ENCODE assay signal across 8 cellular contexts in genomic region chr19:13959962-13960862, GRCh38. TPM values are rescaled to one million over a fixed set of nuclear protein-coding genes. Genes with fewer than 3 reads are reported as not detected.
DNase-seq lines count a peak whose midpoint lies in the region; ATAC-seq, FAIRE-seq and TF ChIP-seq lines count a peak whose summit lies in the region.

No MANE protein-coding gene starts in this region.

- H3K36me3 ChIP-seq in H1 (ENCODE audit: control insufficient read depth in 2 of 4, insufficient read depth in 4 of 4, low read length in 3 of 4) = peaks cover 17 to 40% (median 39%) of the 10 kb centered on the region in 4 experiments
- H3K36me3 ChIP-seq in psoas muscle (ENCODE audit: insufficient read depth in 1 of 2, low read depth in 1 of 2) = peaks cover 0 to 95% of the 10 kb centered on the region in 2 donors

- H2BK120ac ChIP-seq in H1 (replicated peaks; ENCODE audit: low read depth, low read length) = no peak overlapping the region

- H3K14ac ChIP-seq in H1 (ENCODE audit: insufficient read length) = no peak overlapping the region

- H3K27ac ChIP-seq in H1 (ENCODE audit: low read depth, low read length) (no peak overlapping the region; the same call in 1 of the 2 replicates), psoas muscle (no peak overlapping the region)

- no peak overlapping the region for H2AFZ ChIP-seq in H1 (ENCODE audit: low read length)

- TF ChIP-seq POLR2A in H1 (IDR thresholded peaks at IDR 0.05; ENCODE audit: control extremely low read depth in 1 of 2, low read depth in 2 of 2, low read length in 2 of 2) = no peak

- H3K23ac ChIP-seq in H1 (ENCODE audit: insufficient read length) = no peak overlapping the region

- H3K4me1 ChIP-seq in H1 (replicated peaks in 1 of 4; ENCODE audit: control insufficient read depth in 3 of 4, insufficient read depth in 4 of 4, low read length in 3 of 4) = peaks cover 0 to 9% (median 4%) of the 10 kb centered on the region in 4 experiments; a peak in 4 of 7 replicates
- H3K4me1 ChIP-seq in psoas muscle = no peaks in the 10 kb centered on the region

- H3K56ac ChIP-seq in H1 (replicated peaks; ENCODE audit: insufficient read length, low read depth, low read length) = no peak overlapping the region

- ATAC-seq in psoas muscle (peak in 2 of 4 donors; percentile 25 to 34), HG03354 (IDR thresholded peaks at IDR 0.05; ENCODE audit: poor library complexity, severe bottlenecking, unreplicated experiment) (no peak)

- H3K79me1 ChIP-seq in H1 (ENCODE audit: low read depth, low read length) = no peaks in the 10 kb centered on the region; the same call in 1 of the 2 replicates

- H4K91ac ChIP-seq in H1 (replicated peaks; ENCODE audit: insufficient read length, low read length) = no peak overlapping the region

- no peak overlapping the region for H2BK20ac ChIP-seq in H1 (ENCODE audit: low read length)

- no peak overlapping the region for H3K4ac ChIP-seq in H1 (replicated peaks; ENCODE audit: insufficient read length, low read depth, low read length)

- H2BK15ac ChIP-seq in H1 (ENCODE audit: low read length) = no peak overlapping the region

- intact Hi-C loops in psoas muscle (cut with DNase I) = no loop called here

- H4K8ac ChIP-seq in H1 (ENCODE audit: extremely low read depth, insufficient read depth, low read length) = no peak overlapping the region

- WGBS in H1 (ENCODE audit: extremely low coverage in 1 of 2, insufficient coverage in 1 of 2, insufficient read length in 1 of 2, insufficient replicate concordance in 2 of 2, low coverage in 1 of 2, low lambda C conversion rate in 2 of 2, missing lambda C conversion rate in 1 of 2), 2 experiments = 91% methylated on average over 27 of the region's 27 CpGs; no CpG with 5 or more reads in 1 of the 2 experiments
- WGBS in psoas muscle, 3 donors = 84 to 88% (median 87%) methylated on average over 27 of the region's 27 CpGs

- TF ChIP-seq CTCF in H1 (IDR thresholded peaks at IDR 0.05; ENCODE audit: control extremely low read depth in 1 of 3, insufficient read depth in 1 of 3, low read depth in 1 of 3, low read length in 3 of 3) (peak; percentile 44 to 68 (median 60)), psoas muscle (IDR thresholded peaks at IDR 0.05) (peak; percentile 17), D721Med (IDR thresholded peaks at IDR 0.05; ENCODE audit: insufficient read depth, missing control alignments) (no peak)

- H3K4me3 ChIP-seq in H1 (ENCODE audit: extremely low read depth in 1 of 4, insufficient read depth in 2 of 4, low read depth in 3 of 4, low read length in 4 of 4) (no peak overlapping the region), psoas muscle (no peak overlapping the region)

- CTCF ChIA-PET in H1 (lab: Charles Lee; ENCODE audit: partially characterized antibody) = interaction anchor here (0.6 to 7.8 kb wide), 23 partner anchors 8 to 137 kb away, joined by 3 to 77 read pairs (median 4); partner anchors contain the start of genes IL27RA and PODNL1

- POLR2A ChIA-PET in H1 (lab: Charles Lee; ENCODE audit: partially characterized antibody) = interaction anchor here (0.6 to 4.8 kb wide), 15 partner anchors 7 to 160 kb away, joined by 3 to 48 read pairs (median 4); partner anchors contain the start of genes DCAF15 and RFX1

- FAIRE-seq in H1 (lab: Jason Lieb, UNC) (no peak), D721Med (lab: Jason Lieb, UNC) (no peak)

- H3K4me2 ChIP-seq in H1 (ENCODE audit: insufficient read depth in 1 of 2, low read depth in 2 of 2, low read length in 2 of 2) = no peak overlapping the region

- DNase-seq in NCI-H82 (lab: John Stamatoyannopoulos, UW) = peak; percentile 29
- no peak for DNase-seq in NCI-H82 treated with DMSO at 0.1 percent for 48 hours (lab: John Stamatoyannopoulos, UW; ENCODE audit: unreplicated experiment)
- DNase-seq in OCI-M1 (lab: John Stamatoyannopoulos, UW) = peak; percentile 47
- peak in 1 of 2 experiments; percentile 73 for DNase-seq in H1 (ENCODE audit: low read depth in 1 of 2, low spot score in 2 of 2)
- peak in 1 of 2 donors; percentile 64 for DNase-seq in psoas muscle
- DNase-seq in D721Med (ENCODE audit: insufficient read length, low spot score) = no peak
- no peak for DNase-seq in central memory CD4-positive, alpha-beta T cell

- no peaks in the 10 kb centered on the region for H3K79me2 ChIP-seq in H1 (ENCODE audit: control insufficient read depth in 1 of 2, insufficient read depth in 2 of 2, low read length in 2 of 2)

- no peak for TF ChIP-seq EP300 in H1 (IDR thresholded peaks at IDR 0.05; ENCODE audit: borderline replicate concordance in 1 of 2, low read depth in 2 of 2, low read length in 2 of 2)

- no peak overlapping the region for H2BK12ac ChIP-seq in H1 (ENCODE audit: low read depth, low read length)

- peaks cover 13% of the 10 kb centered on the region; the same call in 1 of the 2 replicates for H3K23me2 ChIP-seq in H1 (ENCODE audit: low read depth, low read length)

- TF ChIP-seq RAD21 in H1 (IDR thresholded peaks at IDR 0.05 in 1 of 2, conservative IDR thresholded peaks at IDR 0.05 in 1 of 2; ENCODE audit: low read depth in 2 of 2, low read length in 2 of 2) = peak; percentile 16 to 51; a peak in 3 of 4 replicates

- H3K9me3 ChIP-seq in H1 (ENCODE audit: insufficient read depth in 2 of 2, low read depth in 1 of 2, low read length in 1 of 2) (no peaks in the 10 kb centered on the region), psoas muscle (no peaks in the 10 kb centered on the region)

- peaks cover 0 to 10% of the 10 kb centered on the region in 2 experiments for H4K20me1 ChIP-seq in H1 (replicated peaks in 1 of 2; ENCODE audit: control insufficient read depth in 1 of 2, insufficient read depth in 2 of 2, low read length in 2 of 2)

- H3K27me3 ChIP-seq in H1 (replicated peaks in 1 of 4; ENCODE audit: control insufficient read depth in 3 of 4, extremely low read depth in 1 of 4, insufficient read depth in 3 of 4, low read length in 3 of 4) (peaks cover 0 to 4% (median 0%) of the 10 kb centered on the region in 4 experiments; a peak in 2 of 7 replicates), psoas muscle (ENCODE audit: insufficient read depth in 3 of 3, low read length in 2 of 3) (no peaks in the 10 kb centered on the region)

- peak overlapping the region; percentile 2; the same call in 1 of the 2 replicates for H2BK5ac ChIP-seq in H1 (ENCODE audit: low read depth, low read length)

- H2AK5ac ChIP-seq in H1 (ENCODE audit: low read depth, low read length) = no peak overlapping the region; the same call in 1 of the 2 replicates

- H3K9ac ChIP-seq in H1 (replicated peaks in 1 of 4; ENCODE audit: extremely low read depth in 1 of 4, low read depth in 3 of 4, low read length in 3 of 4) = no peak overlapping the region

- no peak overlapping the region for H3K18ac ChIP-seq in H1 (ENCODE audit: extremely low read depth, low read length)

- no peak overlapping the region for H4K5ac ChIP-seq in H1 (ENCODE audit: insufficient read length, low read depth, low read length)

RNA-seq across cellular contexts. Expression of gene DCAF15, which starts 7.9 kb away (rescaled TPM):
- total RNA-seq in H1 (2021; fragmentation: NEBNext Ultra II Directional; extraction: Animal tissue kit (Norgen Biotek cat#: 25700)) = 68.7 and 77.1 TPM in 2 replicates
- polyA plus RNA-seq in H1 (2011; rRNA removed) (80.8 and 127 TPM in 2 replicates), psoas muscle (10 to 100 TPM; 13.8 to 24.5 (median 16.6) TPM)
- 69.0 TPM for polyA plus RNA-seq in H1 (2011; cell fraction: cytosol; rRNA removed)
- polyA plus RNA-seq in H1 (2011; cell fraction: nucleus; rRNA removed) = 277 TPM
- polyA plus RNA-seq in H1 (2012, experiment 1 of 2) = 53.4 to 97.6 TPM (median 89.3 TPM) in 4 replicates
- 56.8 TPM for polyA plus RNA-seq in H1 (2012, experiment 2 of 2)
- 47.2 TPM for polyA plus RNA-seq in H1 (2013, experiment 1 of 2)
- 42.2 TPM for polyA plus RNA-seq in H1 (2013, experiment 2 of 2)
- polyA minus RNA-seq in H1 (2011; rRNA and poly(A)+ RNA removed) = 36.7 and 59.9 TPM in 2 replicates
- polyA minus RNA-seq in H1 (2011; cell fraction: cytosol; rRNA and poly(A)+ RNA removed) = 32.1 TPM
- polyA minus RNA-seq in H1 (2011; cell fraction: nucleus; rRNA and poly(A)+ RNA removed) = 66.5 TPM
- total RNA-seq in psoas muscle = 10 to 100 TPM in 3 of 4 donors, 1 to 10 TPM in 1; 9.2 to 25.3 (median 16.0) TPM

RNA-seq across cellular contexts. Expression of gene PODNL1, which starts 22.0 kb away (rescaled TPM):
- 0.75 and 1.5 TPM in 2 replicates for total RNA-seq in H1 (2021; fragmentation: NEBNext Ultra II Directional; extraction: Animal tissue kit (Norgen Biotek cat#: 25700))
- 1.0 and 2.3 TPM in 2 replicates for polyA plus RNA-seq in H1 (2011; rRNA removed)
- 1.8 TPM for polyA plus RNA-seq in H1 (2011; cell fraction: cytosol; rRNA removed)
- polyA plus RNA-seq in H1 (2011; cell fraction: nucleus; rRNA removed) = 2.7 TPM
- polyA plus RNA-seq in H1 (2012, experiment 1 of 2) = 0.61 to 2.0 TPM (median 1.5 TPM) in 4 replicates
- 1.7 TPM for polyA plus RNA-seq in H1 (2012, experiment 2 of 2)
- polyA plus RNA-seq in H1 (2013, experiment 1 of 2) = 0.18 TPM
- 0.68 TPM for polyA plus RNA-seq in H1 (2013, experiment 2 of 2)
- 0.22 TPM in 1 of 2 replicates, not detected in the other for polyA minus RNA-seq in H1 (2011; rRNA and poly(A)+ RNA removed)
- not detected for polyA minus RNA-seq in H1 (2011; cell fraction: cytosol; rRNA and poly(A)+ RNA removed)
- polyA minus RNA-seq in H1 (2011; cell fraction: nucleus; rRNA and poly(A)+ RNA removed) = 1.2 TPM
- total RNA-seq in psoas muscle = 1 to 10 TPM in 1 of 4 donors, under 1 TPM in 3; 0.18 to 1.3 (median 0.39) TPM
- polyA plus RNA-seq in psoas muscle = 1 to 10 TPM in 1 of 3 donors, under 1 TPM in 2; 0.07 to 1.3 (median 0.25) TPM

RNA-seq across cellular contexts. Expression of gene RFX1, which starts 45.9 kb away (rescaled TPM):
- total RNA-seq in H1 (2021; fragmentation: NEBNext Ultra II Directional; extraction: Animal tissue kit (Norgen Biotek cat#: 25700)) = 16.1 and 17.0 TPM in 2 replicates
- polyA plus RNA-seq in H1 (2011; rRNA removed) = 4.9 and 10.4 TPM in 2 replicates
- polyA plus RNA-seq in H1 (2011; cell fraction: cytosol; rRNA removed) = 3.4 TPM
- 13.6 TPM for polyA plus RNA-seq in H1 (2011; cell fraction: nucleus; rRNA removed)
- polyA plus RNA-seq in H1 (2012, experiment 1 of 2) = 10.7 to 19.4 TPM (median 17.4 TPM) in 4 replicates
- 11.3 TPM for polyA plus RNA-seq in H1 (2012, experiment 2 of 2)
- 8.7 TPM for polyA plus RNA-seq in H1 (2013, experiment 1 of 2)
- polyA plus RNA-seq in H1 (2013, experiment 2 of 2) = 8.1 TPM
- polyA minus RNA-seq in H1 (2011; rRNA and poly(A)+ RNA removed) = 1.9 and 2.7 TPM in 2 replicates
- polyA minus RNA-seq in H1 (2011; cell fraction: cytosol; rRNA and poly(A)+ RNA removed) = 19.2 TPM
- 9.3 TPM for polyA minus RNA-seq in H1 (2011; cell fraction: nucleus; rRNA and poly(A)+ RNA removed)
- total RNA-seq in psoas muscle = 10 to 100 TPM in 1 of 4 donors, 1 to 10 TPM in 3; 5.9 to 10.1 (median 7.8) TPM
- polyA plus RNA-seq in psoas muscle = 1 to 10 TPM; 2.9 to 6.4 (median 5.1) TPM

RNA-seq across cellular contexts. Expression of gene CC2D1A, which starts 54.2 kb away (rescaled TPM):
- total RNA-seq in H1 (2021; fragmentation: NEBNext Ultra II Directional; extraction: Animal tissue kit (Norgen Biotek cat#: 25700)) = 33.0 and 36.4 TPM in 2 replicates
- polyA plus RNA-seq in H1 (2011; rRNA removed) (12.5 and 20.5 TPM in 2 replicates), psoas muscle (10 to 100 TPM; 20.1 to 31.7 (median 23.1) TPM)
- polyA plus RNA-seq in H1 (2011; cell fraction: cytosol; rRNA removed) = 17.1 TPM
- polyA plus RNA-seq in H1 (2011; cell fraction: nucleus; rRNA removed) = 71.1 TPM
- 20.2 to 39.2 TPM (median 31.7 TPM) in 4 replicates for polyA plus RNA-seq in H1 (2012, experiment 1 of 2)
- 21.2 TPM for polyA plus RNA-seq in H1 (2012, experiment 2 of 2)
- 17.9 TPM for polyA plus RNA-seq in H1 (2013, experiment 1 of 2)
- 16.1 TPM for polyA plus RNA-seq in H1 (2013, experiment 2 of 2)
- 15.8 and 22.9 TPM in 2 replicates for polyA minus RNA-seq in H1 (2011; rRNA and poly(A)+ RNA removed)
- 17.1 TPM for polyA minus RNA-seq in H1 (2011; cell fraction: cytosol; rRNA and poly(A)+ RNA removed)
- polyA minus RNA-seq in H1 (2011; cell fraction: nucleus; rRNA and poly(A)+ RNA removed) = 19.3 TPM
- 10 to 100 TPM; 21.1 to 26.1 (median 24.6) TPM for total RNA-seq in psoas muscle

RNA-seq across cellular contexts. Expression of gene BRME1, which starts 54.3 kb away (rescaled TPM):
- total RNA-seq in H1 (2021; fragmentation: NEBNext Ultra II Directional; extraction: Animal tissue kit (Norgen Biotek cat#: 25700)) = 4.6 and 4.7 TPM in 2 replicates
- polyA plus RNA-seq in H1 (2011; rRNA removed) (4.6 and 6.0 TPM in 2 replicates), psoas muscle (1 to 10 TPM in 2 of 3 donors, under 1 TPM in 1; 0.86 to 2.5 (median 1.7) TPM)
- 5.2 TPM for polyA plus RNA-seq in H1 (2011; cell fraction: cytosol; rRNA removed)
- 12.9 TPM for polyA plus RNA-seq in H1 (2011; cell fraction: nucleus; rRNA removed)
- polyA plus RNA-seq in H1 (2012, experiment 1 of 2) = 2.8 to 5.0 TPM (median 3.9 TPM) in 4 replicates
- polyA plus RNA-seq in H1 (2012, experiment 2 of 2) = 3.1 TPM
- 3.8 TPM for polyA plus RNA-seq in H1 (2013, experiment 1 of 2)
- 3.4 TPM for polyA plus RNA-seq in H1 (2013, experiment 2 of 2)
- 2.5 and 3.4 TPM in 2 replicates for polyA minus RNA-seq in H1 (2011; rRNA and poly(A)+ RNA removed)
- polyA minus RNA-seq in H1 (2011; cell fraction: cytosol; rRNA and poly(A)+ RNA removed) = 3.8 TPM
- polyA minus RNA-seq in H1 (2011; cell fraction: nucleus; rRNA and poly(A)+ RNA removed) = 7.3 TPM
- total RNA-seq in psoas muscle = 1 to 10 TPM in 2 of 4 donors, under 1 TPM in 2; 0.27 to 1.5 (median 1.0) TPM

Comparison
In these comparisons a context has a peak if more than half of its experiments do, and no peak if none do; other contexts are left out.
1. DNase-seq: peak in NCI-H82 (single experiment) and OCI-M1 (single experiment); none in NCI-H82 treated with DMSO at 0.1 percent for 48 hours (single experiment), D721Med (single experiment) and central memory CD4-positive, alpha-beta T cell (single experiment).